In the genomic region with DNA sequence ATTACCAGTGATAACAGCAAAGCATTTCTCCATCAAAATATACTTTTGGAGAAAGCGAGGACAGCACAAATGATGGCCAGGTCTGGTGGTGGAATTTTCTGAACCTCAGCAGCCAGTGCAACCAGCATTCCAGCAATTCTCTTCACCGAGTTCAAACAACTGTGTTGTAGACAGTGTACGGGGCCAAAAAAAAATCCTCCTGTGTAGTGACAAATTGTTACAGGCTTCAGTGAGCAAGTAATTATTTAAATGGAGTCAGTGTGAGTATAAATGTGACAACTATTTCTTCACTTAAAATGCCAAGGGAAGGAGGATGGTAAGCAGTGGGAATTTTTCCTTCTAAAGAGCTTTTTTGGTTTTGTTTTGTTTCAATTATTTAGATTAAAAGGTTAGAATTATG, we compare ENCODE assay signal across 18 cellular contexts.
"Had no signal": no experiment of that assay in that cellular context is flagged by ENCODE, and none has a peak within 500 bp of the region (broad histone marks: within the 10 kb centered on the region; RNA-seq: fewer than 3 reads in every experiment).

No MANE protein-coding gene starts in this region.

- H3K4me1 Mint-ChIP-seq: activated T-helper 17 cell treated with anti-CD3 and anti-CD28 coated beads, Interleukin-2, amount 50 U/mL, for 72 hours had no signal

- H3K27me3 ChIP-seq: esophagus squamous epithelium, tibial artery had no signal

- ATAC-seq: activated T-helper 17 cell treated with anti-CD3 and anti-CD28 coated beads, Interleukin-2, amount 50 U/mL, for 72 hours; left colon; sciatic nerve had no signal

- H3K27ac Mint-ChIP-seq: activated CD4-positive, alpha-beta memory T cell treated with anti-CD3 and anti-CD28 coated beads for 36 hours; activated naive CD4-positive, alpha-beta T cell treated with anti-CD3 and anti-CD28 coated beads for 36 hours; activated T-helper 17 cell treated with anti-CD3 and anti-CD28 coated beads, Interleukin-2, amount 50 U/mL, for 72 hours; dendritic cell treated with granulocyte-macrophage colony-stimulating factor and Interleukin-4, amounts not matched to agents 40 ng/mL and 50 ng/mL, for 4 days; T-helper 2 cell treated with Interferon-gamma antibody and Interleukin-4, amounts not matched to agents 5 μg/mL and 100 μg/mL, for 36 hours had no signal

- H3K4me1 ChIP-seq: esophagus squamous epithelium had no signal

- H3K4me3 ChIP-seq: esophagus squamous epithelium, tibial artery had no signal

- H3K27ac ChIP-seq: esophagus squamous epithelium had no signal

- DNase-seq: activated CD4-positive, alpha-beta memory T cell treated with anti-CD3 and anti-CD28 coated beads for 36 hours; activated CD4-positive, alpha-beta T cell treated with anti-CD3 and anti-CD28 coated beads for 4 hours; activated naive CD4-positive, alpha-beta T cell treated with anti-CD3 and anti-CD28 coated beads for 36 hours; effector CD8-positive, alpha-beta T cell; esophagus squamous epithelium; left colon; midbrain; naive B cell; stimulated activated CD8-positive, alpha-beta memory T cell treated with anti-CD3 and anti-CD28 coated beads, Interleukin-4, amount 100 ng/mL, for 48 hours; stimulated activated naive CD4-positive, alpha-beta T cell treated with Interleukin-2 at 50 U/mL for 16 hours; tibial artery had no signal

- H3K9me3 Mint-ChIP-seq: activated CD4-positive, alpha-beta memory T cell treated with anti-CD3 and anti-CD28 coated beads for 36 hours; activated naive CD4-positive, alpha-beta T cell treated with anti-CD3 and anti-CD28 coated beads for 36 hours; activated T-helper 17 cell treated with anti-CD3 and anti-CD28 coated beads, Interleukin-2, amount 50 U/mL, for 72 hours; dendritic cell treated with granulocyte-macrophage colony-stimulating factor and Interleukin-4, amounts not matched to agents 40 ng/mL and 50 ng/mL, for 4 days; naive B cell; T-helper 2 cell treated with Interferon-gamma antibody and Interleukin-4, amounts not matched to agents 5 μg/mL and 100 μg/mL, for 36 hours had no signal

- FAIRE-seq: bronchial epithelial cell, islet of Langerhans, TTC549 had no signal

- H3K27me3 Mint-ChIP-seq: activated CD4-positive, alpha-beta memory T cell treated with anti-CD3 and anti-CD28 coated beads for 36 hours; activated T-helper 17 cell treated with anti-CD3 and anti-CD28 coated beads, Interleukin-2, amount 50 U/mL, for 72 hours; dendritic cell treated with granulocyte-macrophage colony-stimulating factor and Interleukin-4, amounts not matched to agents 40 ng/mL and 50 ng/mL, for 4 days; naive B cell had no signal

- H3K9me3 ChIP-seq: esophagus squamous epithelium, tibial artery had no signal

- H3K4me3 Mint-ChIP-seq: activated CD4-positive, alpha-beta memory T cell treated with anti-CD3 and anti-CD28 coated beads for 36 hours; activated naive CD4-positive, alpha-beta T cell treated with anti-CD3 and anti-CD28 coated beads for 36 hours; activated T-helper 17 cell treated with anti-CD3 and anti-CD28 coated beads, Interleukin-2, amount 50 U/mL, for 72 hours; dendritic cell treated with granulocyte-macrophage colony-stimulating factor and Interleukin-4, amounts not matched to agents 40 ng/mL and 50 ng/mL, for 4 days; naive B cell; T-helper 2 cell treated with Interferon-gamma antibody and Interleukin-4, amounts not matched to agents 5 μg/mL and 100 μg/mL, for 36 hours had no signal
